8 cellular contexts compared by ENCODE assay signal in genomic region chr3:48088749-48089466, GRCh38.
A peak's percentile ranks its signal among the peaks of the same experiment; 100 is the strongest.
DNase-seq lines count a peak whose midpoint lies in the region; ATAC-seq and TF ChIP-seq lines count a peak whose summit lies in the region.

No MANE protein-coding gene starts in this region.

- peak overlapping the region; percentile 80 to 93 for H3K4me3 ChIP-seq in mucosa of rectum (ENCODE audit: low read length in 2 of 2)

- TF ChIP-seq POLR2A in erythroblast (IDR thresholded peaks at IDR 0.05; ENCODE audit: low read length), result peak; percentile 88

- peaks cover 11 to 16% of the 10 kb centered on the region in 2 donors for H3K4me1 ChIP-seq in mucosa of rectum (ENCODE audit: control insufficient read depth in 2 of 2, insufficient read depth in 2 of 2, low read length in 2 of 2)

- H3K27me3 Mint-ChIP-seq in IgD-negative memory B cell, result no peaks in the 10 kb centered on the region

- H3K9me3 ChIP-seq in mucosa of rectum (ENCODE audit: control insufficient read depth in 2 of 2, low read length in 2 of 2), result no peaks in the 10 kb centered on the region

- H3K36me3 ChIP-seq in mucosa of rectum (ENCODE audit: control insufficient read depth in 2 of 2, insufficient read depth in 2 of 2, low read length in 2 of 2), result peaks cover 0 to 2% of the 10 kb centered on the region in 2 donors

- H3K27me3 ChIP-seq in mucosa of rectum (ENCODE audit: control insufficient read depth in 2 of 2, insufficient read depth in 2 of 2, low read length in 2 of 2), result no peaks in the 10 kb centered on the region

- H3K4me3 Mint-ChIP-seq in IgD-negative memory B cell, result peak overlapping the region; percentile 96 to 99 (median 98)

- DNase-seq in DMS114 treated with DMSO at 0.1 percent for 48 hours (lab: John Stamatoyannopoulos, UW; ENCODE audit: unreplicated experiment) (peak; percentile 87), OCI-M1 (lab: John Stamatoyannopoulos, UW) (peak; percentile 99), erythroblast (lab: John Stamatoyannopoulos, UW) (peak; percentile 96 to 98)
- DNase-seq in activated T-cell treated with anti-CD3 and anti-CD28 coated beads, Interleukin-2, amount 50 U/mL, for 1 hour, result peak; percentile 95
- peak; percentile 87 for DNase-seq in stimulated activated CD8-positive, alpha-beta memory T cell treated with anti-CD3 and anti-CD28 coated beads, Interleukin-4, amount 100 ng/mL, for 4 hours (ENCODE audit: low read depth in 2 of 2, low spot score in 1 of 2)

- peaks cover 18 to 32% (median 26%) of the 10 kb centered on the region in 3 donors for H3K4me1 Mint-ChIP-seq in IgD-negative memory B cell

- peak overlapping the region; percentile 97 to 98 for H3K27ac ChIP-seq in mucosa of rectum (ENCODE audit: low read depth in 2 of 2, low read length in 2 of 2)

- H3K36me3 Mint-ChIP-seq in IgD-negative memory B cell, result no peaks in the 10 kb centered on the region

- no peaks in the 10 kb centered on the region for H3K9me3 Mint-ChIP-seq in IgD-negative memory B cell

- ATAC-seq in GM21529 (IDR thresholded peaks at IDR 0.05; ENCODE audit: unreplicated experiment), result peak; percentile 89

- peak overlapping the region; percentile 97 to 99 (median 98) for H3K27ac Mint-ChIP-seq in IgD-negative memory B cell

- peak overlapping the region; percentile 94 to 98 for H3K9ac ChIP-seq in mucosa of rectum (ENCODE audit: low read depth in 1 of 2, low read length in 2 of 2)

Comparison
In these comparisons a context has a peak if more than half of its experiments do, and no peak if none do; other contexts are left out.
1. Peak in every context shown above with its lines: DNase-seq, ATAC-seq, H3K4me3 ChIP-seq and H3K27ac ChIP-seq.